In genomic region chr4:156786713-156787112, GRCh38 we compare ENCODE assay signal across 19 cellular contexts.
DNase-seq lines count a peak whose midpoint lies in the region; ATAC-seq and TF ChIP-seq lines count a peak whose summit lies in the region.
"Had no signal": no experiment of that assay in that cellular context is flagged by ENCODE, and none has a peak within 500 bp of the region (broad histone marks: within the 10 kb centered on the region; RNA-seq: fewer than 3 reads in every experiment).

No MANE protein-coding gene starts in this region.

- H3K9me3 Mint-ChIP-seq in naive thymus-derived CD4-positive, alpha-beta T cell = peaks cover 0 to 17% (median 0%) of the 10 kb centered on the region in 11 donors
- H3K9me3 Mint-ChIP-seq: CD8-positive, alpha-beta T cell had no signal

- DNase-seq in Right ventricle myocardium superior (no peak), left ventricle myocardium inferior (no peak), left ventricle myocardium superior (no peak), Right ventricle myocardium inferior (ENCODE audit: missing footprints) (no peak)
- no peak for DNase-seq in naive thymus-derived CD4-positive, alpha-beta T cell
- DNase-seq: AML-193; Caco-2; Calu3; CD4-positive, alpha-beta T cell; CD8-positive, alpha-beta T cell; DMS79 treated with DMSO at 0.1 percent for 48 hours; GF-D8 had no signal

- H3K4me2 ChIP-seq in parathyroid adenoma (ENCODE audit: low read length) = no peak overlapping the region
- H3K4me2 ChIP-seq: A549; BLaER1 treated with 17β-estradiol and CSF1 and Interleukin-3, amounts not matched to agents 10 nM and 100 nM had no signal

- POLR2A ChIA-PET in naive thymus-derived CD4-positive, alpha-beta T cell (lab: Charles Lee) = no interaction called here

- no peak overlapping the region for H2AFZ ChIP-seq in parathyroid adenoma

- no peak overlapping the region for H3K4me3 Mint-ChIP-seq in naive thymus-derived CD4-positive, alpha-beta T cell
- H3K4me3 Mint-ChIP-seq: B cell; CD4-positive, alpha-beta T cell; CD8-positive, alpha-beta T cell had no signal

- TF ChIP-seq CTCF in left ventricle myocardium inferior (IDR thresholded peaks at IDR 0.05; ENCODE audit: borderline replicate concordance) (no peak), parathyroid adenoma (IDR thresholded peaks at IDR 0.05) (no peak)

- H3K9ac ChIP-seq in parathyroid adenoma = no peak overlapping the region
- H3K9ac ChIP-seq: BLaER1 treated with 17β-estradiol and CSF1 and Interleukin-3, amounts not matched to agents 10 nM and 100 nM had no signal

- H3K27me3 ChIP-seq in left ventricle myocardium inferior (ENCODE audit: low read depth) (no peaks in the 10 kb centered on the region), parathyroid adenoma (ENCODE audit: control insufficient read depth, insufficient read depth, low read length) (no peaks in the 10 kb centered on the region)
- H3K27me3 ChIP-seq in naive thymus-derived CD4-positive, alpha-beta T cell (ENCODE audit: control insufficient read depth in 2 of 2, insufficient read depth in 2 of 2, low read length in 2 of 2) = no peaks in the 10 kb centered on the region
- H3K27me3 ChIP-seq: BLaER1 treated with 17β-estradiol and CSF1 and Interleukin-3, amounts not matched to agents 10 nM and 100 nM had no signal

- H3K4me1 ChIP-seq in left ventricle myocardium inferior (peaks cover 12% of the 10 kb centered on the region), parathyroid adenoma (peaks cover 9% of the 10 kb centered on the region)
- H3K4me1 ChIP-seq in naive thymus-derived CD4-positive, alpha-beta T cell (ENCODE audit: control insufficient read depth in 2 of 2, insufficient read depth in 2 of 2, low read length in 2 of 2) = no peaks in the 10 kb centered on the region
- H3K4me1 ChIP-seq: A549, Caco-2 had no signal

- ATAC-seq in Right ventricle myocardium superior (ENCODE audit: poor library complexity) (peak; percentile 56), left ventricle myocardium superior (peak; percentile 59), Right ventricle myocardium inferior (no peak), HG02678 (IDR thresholded peaks at IDR 0.05; ENCODE audit: unreplicated experiment) (no peak)
- ATAC-seq in naive thymus-derived CD4-positive, alpha-beta T cell = no peak
- ATAC-seq: A549; CD8-positive, alpha-beta T cell had no signal

- H3K36me3 ChIP-seq in left ventricle myocardium inferior (no peaks in the 10 kb centered on the region), parathyroid adenoma (ENCODE audit: control insufficient read depth, insufficient read depth, low read length) (no peaks in the 10 kb centered on the region)
- H3K36me3 ChIP-seq in naive thymus-derived CD4-positive, alpha-beta T cell (ENCODE audit: control insufficient read depth in 2 of 3, insufficient read depth in 3 of 3, low read length in 3 of 3) = no peaks in the 10 kb centered on the region
- H3K36me3 ChIP-seq: BLaER1 treated with 17β-estradiol and CSF1 and Interleukin-3, amounts not matched to agents 10 nM and 100 nM had no signal

- no peaks in the 10 kb centered on the region for H3K9me3 ChIP-seq in left ventricle myocardium inferior (replicated peaks)
- H3K9me3 ChIP-seq in parathyroid adenoma (ENCODE audit: control insufficient read depth, low read length) = no peaks in the 10 kb centered on the region
- H3K9me3 ChIP-seq in naive thymus-derived CD4-positive, alpha-beta T cell (ENCODE audit: control insufficient read depth in 2 of 3, low read length in 3 of 3) = no peaks in the 10 kb centered on the region
- H3K9me3 ChIP-seq: A549; BLaER1 treated with 17β-estradiol and CSF1 and Interleukin-3, amounts not matched to agents 10 nM and 100 nM; Caco-2 had no signal

- H3K79me2 ChIP-seq in parathyroid adenoma = peaks cover 4% of the 10 kb centered on the region

- no peak overlapping the region for H3K4me3 ChIP-seq in left ventricle myocardium inferior
- H3K4me3 ChIP-seq in parathyroid adenoma (ENCODE audit: low read depth, low read length) = no peak overlapping the region
- no peak overlapping the region for H3K4me3 ChIP-seq in naive thymus-derived CD4-positive, alpha-beta T cell (ENCODE audit: low read length)
- H3K4me3 ChIP-seq: A549; BLaER1 treated with 17β-estradiol and CSF1 and Interleukin-3, amounts not matched to agents 10 nM and 100 nM had no signal

- intact Hi-C loops in Right ventricle myocardium superior (cut with DNase I) (no loop called here), left ventricle myocardium inferior (cut with micrococcal nuclease) (no loop called here), left ventricle myocardium superior (cut with micrococcal nuclease) (no loop called here), Right ventricle myocardium inferior (cut with DNase I) (no loop called here)
- intact Hi-C loops in naive thymus-derived CD4-positive, alpha-beta T cell (cut with micrococcal nuclease) = no loop called here

- no peaks in the 10 kb centered on the region for H3K36me3 Mint-ChIP-seq in naive thymus-derived CD4-positive, alpha-beta T cell
- H3K36me3 Mint-ChIP-seq: CD8-positive, alpha-beta T cell had no signal

- CTCF ChIA-PET in naive thymus-derived CD4-positive, alpha-beta T cell (lab: Charles Lee) = no interaction called here

- no peak overlapping the region for H3K27ac Mint-ChIP-seq in naive thymus-derived CD4-positive, alpha-beta T cell
- H3K27ac Mint-ChIP-seq: B cell; CD4-positive, alpha-beta T cell; CD8-positive, alpha-beta T cell had no signal

- no peaks in the 10 kb centered on the region for H3K4me1 Mint-ChIP-seq in naive thymus-derived CD4-positive, alpha-beta T cell
- H3K4me1 Mint-ChIP-seq: B cell had no signal

- H3K27ac ChIP-seq in left ventricle myocardium inferior (replicated peaks) (no peak overlapping the region), parathyroid adenoma (peak overlapping the region; percentile 49)
- H3K27ac ChIP-seq in naive thymus-derived CD4-positive, alpha-beta T cell (ENCODE audit: low read depth, low read length) = no peak overlapping the region
- H3K27ac ChIP-seq: 22Rv1; A549; BLaER1 treated with 17β-estradiol and CSF1 and Interleukin-3, amounts not matched to agents 10 nM and 100 nM; C4-2B had no signal

- no peaks in the 10 kb centered on the region for H3K27me3 Mint-ChIP-seq in naive thymus-derived CD4-positive, alpha-beta T cell
- H3K27me3 Mint-ChIP-seq: B cell; CD4-positive, alpha-beta T cell had no signal

Comparison
In these comparisons a context has a peak if more than half of its experiments do, and no peak if none do; other contexts are left out.
1. ATAC-seq: peak in Right ventricle myocardium superior (single experiment) and left ventricle myocardium superior (single experiment); none in Right ventricle myocardium inferior (single experiment), HG02678 (single experiment) and naive thymus-derived CD4-positive, alpha-beta T cell (single experiment).